ENCODE assay signal across 8 cellular contexts in genomic region chr17:62477718-62478401, GRCh38. TPM values are rescaled to one million over a fixed set of nuclear protein-coding genes. Genes with fewer than 3 reads are reported as not detected.
DNase-seq lines count a peak whose midpoint lies in the region; ATAC-seq and TF ChIP-seq lines count a peak whose summit lies in the region.
"Not testable (repeated sequence)": the region's sequence is repeated elsewhere in the genome, so short reads cannot be mapped to it uniquely, and the experiment has no call there.

No MANE protein-coding gene starts in this region.

- CTCF ChIA-PET in activated CD4-positive, alpha-beta memory T cell treated with anti-CD3 and anti-CD28 coated beads for 36 hours (lab: Charles Lee): not testable (repeated sequence)

- peak in 2 of 3 experiments; percentile 58 to 68 for DNase-seq in NCI-H1417 (lab: John Stamatoyannopoulos, UW)
- DNase-seq in activated CD4-positive, alpha-beta memory T cell treated with anti-CD3 and anti-CD28 coated beads for 36 hours: peak; percentile 54
- DNase-seq in cerebellum (ENCODE audit: low spot score): peak; percentile 28
- peak; percentile 5 for DNase-seq in iris pigment epithelial cell (ENCODE audit: low read depth)
- not testable (repeated sequence) for DNase-seq in retinal pigment epithelial cell (ENCODE audit: low read depth)
- DNase-seq in aorta: peak; percentile 65 to 85

- ATAC-seq in GM18867 (IDR thresholded peaks at IDR 0.05; ENCODE audit: unreplicated experiment) (peak; percentile 27), HG02852 (IDR thresholded peaks at IDR 0.05; ENCODE audit: unreplicated experiment) (peak; percentile 29), aorta (ENCODE audit: low FRiP score) (peak; percentile 50)

- H3K36me3 Mint-ChIP-seq in activated CD4-positive, alpha-beta memory T cell treated with anti-CD3 and anti-CD28 coated beads for 36 hours: peaks cover 13% of the 10 kb centered on the region

- H3K27me3 ChIP-seq in aorta (ENCODE audit: control insufficient read depth in 1 of 2, insufficient read depth in 2 of 2, low read length in 1 of 2): not testable (repeated sequence)

- H3K27ac Mint-ChIP-seq in activated CD4-positive, alpha-beta memory T cell treated with anti-CD3 and anti-CD28 coated beads for 36 hours: peak overlapping the region; percentile 53

- TF ChIP-seq CTCF in retinal pigment epithelial cell (conservative IDR thresholded peaks at IDR 0.05; ENCODE audit: low read depth, low read length): not testable (repeated sequence)

- peak overlapping the region; percentile 73 for H3K4me3 Mint-ChIP-seq in activated CD4-positive, alpha-beta memory T cell treated with anti-CD3 and anti-CD28 coated beads for 36 hours

- not testable (repeated sequence) for H3K4me1 ChIP-seq in aorta (ENCODE audit: control insufficient read depth in 1 of 2, insufficient read depth in 2 of 2, low read length in 2 of 2)

- H3K9me3 ChIP-seq in aorta (ENCODE audit: control insufficient read depth, low read length): not testable (repeated sequence)

- H3K27ac ChIP-seq in aorta (ENCODE audit: low read depth in 1 of 2, low read length in 2 of 2): peak overlapping the region; percentile 49 to 58

- 1 to 2% methylated on average over 49 to 59 of the region's 59 CpGs for WGBS in aorta, 2 donors

- H3K9me3 Mint-ChIP-seq in activated CD4-positive, alpha-beta memory T cell treated with anti-CD3 and anti-CD28 coated beads for 36 hours: not testable (repeated sequence)

- POLR2A ChIA-PET in activated CD4-positive, alpha-beta memory T cell treated with anti-CD3 and anti-CD28 coated beads for 36 hours (lab: Charles Lee): not testable (repeated sequence)

- peaks cover 27% of the 10 kb centered on the region for H3K4me1 Mint-ChIP-seq in activated CD4-positive, alpha-beta memory T cell treated with anti-CD3 and anti-CD28 coated beads for 36 hours (ENCODE audit: low read depth)

- intact Hi-C loops in activated CD4-positive, alpha-beta memory T cell treated with anti-CD3 and anti-CD28 coated beads for 36 hours (cut with micrococcal nuclease): loop anchor here (5.0 kb wide), 1 partner anchor 56 kb away; the partner anchor contains the start of gene METTL2A
- intact Hi-C loops in aorta (cut with DNase I): loop anchor here in 1 of 2 donors (10.0 kb wide), 1 partner anchor 53 kb away; the partner anchor contains the start of gene METTL2A

- H3K4me3 ChIP-seq in retinal pigment epithelial cell (ENCODE audit: low read length): peak overlapping the region; percentile 51
- peak overlapping the region; percentile 72 to 74 for H3K4me3 ChIP-seq in aorta (ENCODE audit: low read length in 2 of 2)

- not testable (repeated sequence) for H3K27me3 Mint-ChIP-seq in activated CD4-positive, alpha-beta memory T cell treated with anti-CD3 and anti-CD28 coated beads for 36 hours

- H3K36me3 ChIP-seq in aorta (ENCODE audit: control insufficient read depth in 1 of 2, insufficient read depth in 2 of 2, low read length in 1 of 2): not testable (repeated sequence)

RNA-seq across cellular contexts. Expression of gene TLK2, which starts 0.8 kb away (rescaled TPM):
- 10 to 100 TPM; 30.7 to 31.6 TPM for total RNA-seq in activated CD4-positive, alpha-beta memory T cell treated with anti-CD3 and anti-CD28 coated beads for 36 hours
- 61.3 TPM for total RNA-seq in cerebellum
- total RNA-seq in aorta: 10 to 100 TPM; 41.3 to 55.2 TPM
- 10 to 100 TPM; 10.7 to 20.8 TPM for polyA plus RNA-seq in aorta

RNA-seq across cellular contexts. Expression of gene METTL2A, which starts 54.2 kb away (rescaled TPM):
- total RNA-seq in activated CD4-positive, alpha-beta memory T cell treated with anti-CD3 and anti-CD28 coated beads for 36 hours: 10 to 100 TPM; 26.6 to 27.4 TPM
- 31.9 TPM for total RNA-seq in cerebellum
- 10 to 100 TPM; 11.1 to 16.1 TPM for total RNA-seq in aorta
- 1 to 10 TPM; 6.8 to 7.8 TPM for polyA plus RNA-seq in aorta
